Comparison of ENCODE assay signal across 14 cellular contexts in the genomic region with DNA sequence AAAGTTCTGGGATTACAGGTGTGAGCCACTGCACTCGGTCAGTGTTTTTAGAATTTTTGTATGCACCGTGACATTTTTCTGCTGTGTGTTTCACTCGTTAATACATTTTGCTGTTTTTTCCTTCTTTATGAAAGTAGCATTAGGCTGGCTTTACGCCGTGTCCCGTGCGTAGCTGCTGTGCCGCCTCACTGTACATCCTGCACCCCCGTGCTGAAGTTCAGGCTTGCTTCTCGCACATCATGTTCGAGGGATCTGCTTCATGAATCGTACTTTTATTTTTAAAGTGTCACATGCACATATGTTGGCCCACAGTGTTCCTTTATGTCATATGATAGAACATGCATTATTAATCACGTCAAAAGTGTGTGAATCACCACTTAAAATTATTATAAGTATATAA.
A peak's percentile ranks its signal among the peaks of the same experiment; 100 is the strongest.
DNase-seq lines count a peak whose midpoint lies in the region; ATAC-seq and TF ChIP-seq lines count a peak whose summit lies in the region.
"Had no signal": no experiment of that assay in that cellular context is flagged by ENCODE, and none has a peak within 500 bp of the region (broad histone marks: within the 10 kb centered on the region; RNA-seq: fewer than 3 reads in every experiment).

No MANE protein-coding gene starts in this region.

- H2AFZ ChIP-seq in GM23338 (no peak overlapping the region), GM23248 (no peak overlapping the region)

- H3K27me3 ChIP-seq in BLaER1 (no peaks in the 10 kb centered on the region), GM23338 (ENCODE audit: insufficient read depth) (no peaks in the 10 kb centered on the region), SJCRH30 (no peaks in the 10 kb centered on the region), lower lobe of right lung (ENCODE audit: low read depth) (no peaks in the 10 kb centered on the region), GM23248 (replicated peaks; ENCODE audit: insufficient read depth) (no peaks in the 10 kb centered on the region)

- H3K27ac ChIP-seq in BLaER1 (peak overlapping the region; percentile 73), GM23338 (ENCODE audit: low read depth) (no peak overlapping the region), SJCRH30 (peak overlapping the region; percentile 37; the same call in 1 of the 2 replicates), lower lobe of right lung (no peak overlapping the region), GM23248 (no peak overlapping the region)

- peaks cover 54% of the 10 kb centered on the region for H3K36me3 Mint-ChIP-seq in GM23338 (ENCODE audit: low read depth)

- TF ChIP-seq POLR2A in GM18505 (IDR thresholded peaks at IDR 0.05; ENCODE audit: borderline replicate concordance, extremely low read depth, insufficient read depth, insufficient read length): no peak

- H3K4me2 ChIP-seq in BLaER1: peak overlapping the region; percentile 83
- no peak overlapping the region for H3K4me2 ChIP-seq in GM23338
- no peak overlapping the region for H3K4me2 ChIP-seq in GM23248 (ENCODE audit: unreplicated experiment)

- H3K9me3 ChIP-seq in BLaER1 (no peaks in the 10 kb centered on the region), SJCRH30 (replicated peaks) (no peaks in the 10 kb centered on the region), lower lobe of right lung (no peaks in the 10 kb centered on the region), GM23248 (ENCODE audit: low read depth) (no peaks in the 10 kb centered on the region)
- H3K9me3 ChIP-seq: Caco-2 had no signal

- in situ Hi-C loops in GM23248 (cut with MboI): no loop called here

- no peaks in the 10 kb centered on the region for H3K9me3 Mint-ChIP-seq in GM23338
- H3K9me3 Mint-ChIP-seq: CD14-positive monocyte; CD8-positive, alpha-beta memory T cell had no signal

- H3K9me2 ChIP-seq in GM23338 (ENCODE audit: insufficient read depth) (no peaks in the 10 kb centered on the region), GM23248 (ENCODE audit: insufficient read depth) (no peaks in the 10 kb centered on the region)

- H3K9ac ChIP-seq in BLaER1: no peak overlapping the region
- H3K9ac ChIP-seq in GM23248: no peak overlapping the region

- TF ChIP-seq CTCF in GM23338 (conservative IDR thresholded peaks at IDR 0.05; ENCODE audit: low read depth in 2 of 2) (no peak), lower lobe of right lung (IDR thresholded peaks at IDR 0.05) (no peak)

- no peaks in the 10 kb centered on the region; the same call in 2 of the 3 replicates for H3K4me1 Mint-ChIP-seq in GM23338
- H3K4me1 Mint-ChIP-seq: B cell, CD14-positive monocyte had no signal

- WGBS in GM23248 (ENCODE audit: low coverage in 1 of 2, low lambda C conversion rate in 2 of 2, missing lambda C conversion rate in 2 of 2), 2 experiments: 92% methylated on average over 13 of the region's 13 CpGs

- H3K4me3 Mint-ChIP-seq in GM23338: no peak overlapping the region
- H3K4me3 Mint-ChIP-seq: B cell; CD14-positive monocyte; CD8-positive, alpha-beta memory T cell had no signal

- H3K4me1 ChIP-seq in BLaER1 (peaks cover 60% of the 10 kb centered on the region), GM23338 (ENCODE audit: insufficient read depth) (no peaks in the 10 kb centered on the region), SJCRH30 (peaks cover 5% of the 10 kb centered on the region), lower lobe of right lung (no peaks in the 10 kb centered on the region), GM23248 (ENCODE audit: insufficient read depth) (no peaks in the 10 kb centered on the region)

- H3K27me3 Mint-ChIP-seq in GM23338 (ENCODE audit: insufficient read depth, low read depth, poor library complexity): no peaks in the 10 kb centered on the region
- H3K27me3 Mint-ChIP-seq: B cell; CD8-positive, alpha-beta memory T cell had no signal

- no peak for DNase-seq in GM23338 (ENCODE audit: low spot score)
- no peak for DNase-seq in SJCRH30
- DNase-seq in lower lobe of right lung: peak; percentile 27
- no peak for DNase-seq in GM23248
- no peak for DNase-seq in effector CD4-positive, alpha-beta T cell
- DNase-seq in stimulated activated CD4-positive, alpha-beta T cell treated with anti-CD3 and anti-CD28 coated beads, Interleukin-4, amount 100 ng/mL, for 24 hours: no peak
- DNase-seq: Caco-2; CD8-positive, alpha-beta memory T cell; DND-41; GDM1 had no signal

- H4K20me1 ChIP-seq in BLaER1 (peaks cover 36% of the 10 kb centered on the region), GM23338 (replicated peaks; ENCODE audit: insufficient read depth) (0 out of 2 replicates have a peak, but pooled peaks cover 6% of the 10 kb centered on the region), GM23248 (ENCODE audit: insufficient read depth) (no peaks in the 10 kb centered on the region)

- no peak for ATAC-seq in GM23338
- ATAC-seq in lower lobe of right lung: no peak
- no peak for ATAC-seq in GM18505 (IDR thresholded peaks at IDR 0.05; ENCODE audit: unreplicated experiment)

- peak overlapping the region; percentile 91 for H3K27ac Mint-ChIP-seq in GM23338
- H3K27ac Mint-ChIP-seq: B cell had no signal

- H3K79me2 ChIP-seq in GM23338 (replicated peaks; ENCODE audit: insufficient read depth) (no peaks in the 10 kb centered on the region), GM23248 (ENCODE audit: insufficient read depth) (no peaks in the 10 kb centered on the region)

- H3K36me3 ChIP-seq in BLaER1: peaks cover 88% of the 10 kb centered on the region
- 0 out of 2 replicates have a peak, but pooled peaks cover 7% of the 10 kb centered on the region for H3K36me3 ChIP-seq in GM23338 (ENCODE audit: insufficient read depth)
- H3K36me3 ChIP-seq in SJCRH30: peaks cover 69% of the 10 kb centered on the region
- peaks cover 87% of the 10 kb centered on the region for H3K36me3 ChIP-seq in lower lobe of right lung
- H3K36me3 ChIP-seq in GM23248 (ENCODE audit: low read depth): no peaks in the 10 kb centered on the region

- intact Hi-C loops in lower lobe of right lung (cut with DNase I): no loop called here

- H3K4me3 ChIP-seq in BLaER1 (no peak overlapping the region), GM23338 (no peak overlapping the region), SJCRH30 (no peak overlapping the region), lower lobe of right lung (no peak overlapping the region), GM23248 (no peak overlapping the region)

- no peaks in the 10 kb centered on the region for H3F3A ChIP-seq in GM23338 (replicated peaks; ENCODE audit: low read depth)
- H3F3A ChIP-seq in GM23248 (ENCODE audit: insufficient read depth): no peaks in the 10 kb centered on the region

TF ChIP-seq in GM23338, 12 proteins besides CTCF, POLR2A, EP300 and RAD21 (continues in another document):
- TF ChIP-seq NANOG (IDR thresholded peaks at IDR 0.05; ENCODE audit: borderline replicate concordance): no peak
- TF ChIP-seq EZH2 (IDR thresholded peaks at IDR 0.05; ENCODE audit: low read depth, unreplicated experiment): no peak
- TF ChIP-seq ZNF114 (CRISPR knock-in tag; IDR thresholded peaks at IDR 0.05): no peak
- TF ChIP-seq POLR2AphosphoS5 (IDR thresholded peaks at IDR 0.05; ENCODE audit: low read depth): no peak
- TF ChIP-seq, protein P1, sequence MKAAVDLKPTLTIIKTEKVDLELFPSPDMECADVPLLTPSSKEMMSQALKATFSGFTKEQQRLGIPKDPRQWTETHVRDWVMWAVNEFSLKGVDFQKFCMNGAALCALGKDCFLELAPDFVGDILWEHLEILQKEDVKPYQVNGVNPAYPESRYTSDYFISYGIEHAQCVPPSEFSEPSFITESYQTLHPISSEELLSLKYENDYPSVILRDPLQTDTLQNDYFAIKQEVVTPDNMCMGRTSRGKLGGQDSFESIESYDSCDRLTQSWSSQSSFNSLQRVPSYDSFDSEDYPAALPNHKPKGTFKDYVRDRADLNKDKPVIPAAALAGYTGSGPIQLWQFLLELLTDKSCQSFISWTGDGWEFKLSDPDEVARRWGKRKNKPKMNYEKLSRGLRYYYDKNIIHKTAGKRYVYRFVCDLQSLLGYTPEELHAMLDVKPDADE (IDR thresholded peaks at IDR 0.05): no peak
- TF ChIP-seq, protein P2, sequence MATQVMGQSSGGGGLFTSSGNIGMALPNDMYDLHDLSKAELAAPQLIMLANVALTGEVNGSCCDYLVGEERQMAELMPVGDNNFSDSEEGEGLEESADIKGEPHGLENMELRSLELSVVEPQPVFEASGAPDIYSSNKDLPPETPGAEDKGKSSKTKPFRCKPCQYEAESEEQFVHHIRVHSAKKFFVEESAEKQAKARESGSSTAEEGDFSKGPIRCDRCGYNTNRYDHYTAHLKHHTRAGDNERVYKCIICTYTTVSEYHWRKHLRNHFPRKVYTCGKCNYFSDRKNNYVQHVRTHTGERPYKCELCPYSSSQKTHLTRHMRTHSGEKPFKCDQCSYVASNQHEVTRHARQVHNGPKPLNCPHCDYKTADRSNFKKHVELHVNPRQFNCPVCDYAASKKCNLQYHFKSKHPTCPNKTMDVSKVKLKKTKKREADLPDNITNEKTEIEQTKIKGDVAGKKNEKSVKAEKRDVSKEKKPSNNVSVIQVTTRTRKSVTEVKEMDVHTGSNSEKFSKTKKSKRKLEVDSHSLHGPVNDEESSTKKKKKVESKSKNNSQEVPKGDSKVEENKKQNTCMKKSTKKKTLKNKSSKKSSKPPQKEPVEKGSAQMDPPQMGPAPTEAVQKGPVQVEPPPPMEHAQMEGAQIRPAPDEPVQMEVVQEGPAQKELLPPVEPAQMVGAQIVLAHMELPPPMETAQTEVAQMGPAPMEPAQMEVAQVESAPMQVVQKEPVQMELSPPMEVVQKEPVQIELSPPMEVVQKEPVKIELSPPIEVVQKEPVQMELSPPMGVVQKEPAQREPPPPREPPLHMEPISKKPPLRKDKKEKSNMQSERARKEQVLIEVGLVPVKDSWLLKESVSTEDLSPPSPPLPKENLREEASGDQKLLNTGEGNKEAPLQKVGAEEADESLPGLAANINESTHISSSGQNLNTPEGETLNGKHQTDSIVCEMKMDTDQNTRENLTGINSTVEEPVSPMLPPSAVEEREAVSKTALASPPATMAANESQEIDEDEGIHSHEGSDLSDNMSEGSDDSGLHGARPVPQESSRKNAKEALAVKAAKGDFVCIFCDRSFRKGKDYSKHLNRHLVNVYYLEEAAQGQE (IDR thresholded peaks at IDR 0.05; ENCODE audit: unreplicated experiment): no peak

Comparison
In these comparisons a context has a peak if more than half of its experiments do, and no peak if none do; other contexts are left out.
1. H3K27ac ChIP-seq: peak in BLaER1 (single experiment) and SJCRH30 (single experiment); none in GM23338 (single experiment), lower lobe of right lung (single experiment) and GM23248 (single experiment).